Comparison of ENCODE assay signal across 7 cellular contexts in genomic region chr16:26137956-26138355, GRCh38.
"Had no signal": no experiment of that assay in that cellular context is flagged by ENCODE, and none has a peak within 500 bp of the region (broad histone marks: within the 10 kb centered on the region; RNA-seq: fewer than 3 reads in every experiment).

No MANE protein-coding gene starts in this region.

- DNase-seq: GDM1, GF-D8 had no signal

- ATAC-seq: GM12878 had no signal

- FAIRE-seq: G401.6, GM12878, GM12892, GM18507, GM19239 had no signal
